ENCODE assay signal across 20 cellular contexts in genomic region chr2:201831469-201831868, GRCh38. TPM values are rescaled to one million over a fixed set of nuclear protein-coding genes. Genes with fewer than 3 reads are reported as not detected.
A peak's percentile ranks its signal among the peaks of the same experiment; 100 is the strongest.
DNase-seq lines count a peak whose midpoint lies in the region; ATAC-seq and TF ChIP-seq lines count a peak whose summit lies in the region.
"Had no signal": no experiment of that assay in that cellular context is flagged by ENCODE, and none has a peak within 500 bp of the region (broad histone marks: within the 10 kb centered on the region; RNA-seq: fewer than 3 reads in every experiment).

No MANE protein-coding gene starts in this region.

- no peak overlapping the region for H3K9ac ChIP-seq in smooth muscle cell (ENCODE audit: low read depth)

- TF ChIP-seq CTCF in fibroblast of mammary gland (conservative IDR thresholded peaks at IDR 0.05; ENCODE audit: control insufficient read depth, insufficient read depth, low read depth, low read length) (no peak), smooth muscle cell (IDR thresholded peaks at IDR 0.05; ENCODE audit: borderline replicate concordance, insufficient read depth, poor library complexity, severe bottlenecking) (no peak), right atrium auricular region (IDR thresholded peaks at IDR 0.05) (no peak)

- H3K36me3 ChIP-seq in smooth muscle cell (ENCODE audit: low read depth) (no peaks in the 10 kb centered on the region), right atrium auricular region (no peaks in the 10 kb centered on the region)
- H3K36me3 ChIP-seq: breast epithelium, lower lobe of right lung had no signal

- H3K4me3 ChIP-seq in fibroblast of mammary gland (ENCODE audit: control insufficient read depth, low read depth, low read length): no peak overlapping the region
- H3K4me3 ChIP-seq in smooth muscle cell: no peak overlapping the region
- H3K4me3 ChIP-seq in right atrium auricular region: no peak overlapping the region
- H3K4me3 ChIP-seq: breast epithelium, GM12878, lower lobe of right lung had no signal

- H3K27me3 ChIP-seq in smooth muscle cell (ENCODE audit: low read depth) (no peaks in the 10 kb centered on the region), right atrium auricular region (no peaks in the 10 kb centered on the region)
- H3K27me3 ChIP-seq: breast epithelium, foreskin keratinocyte had no signal

- H2AFZ ChIP-seq in smooth muscle cell (ENCODE audit: low read depth): no peak overlapping the region

- no peaks in the 10 kb centered on the region for H4K20me1 ChIP-seq in smooth muscle cell (ENCODE audit: low read depth)

- DNase-seq in G401 (ENCODE audit: low spot score) (peak; percentile 8), fibroblast of mammary gland (ENCODE audit: low read depth) (peak; percentile 37), smooth muscle cell (lab: John Stamatoyannopoulos, UW; ENCODE audit: unreplicated experiment) (no peak), left ventricle myocardium superior (no peak), right atrium auricular region (ENCODE audit: low spot score) (no peak)
- DNase-seq: activated effector memory CD4-positive, alpha-beta T cell treated with anti-CD3 and anti-CD28 coated beads, Interleukin-2, amount 50 U/mL, for 16 hours; foreskin keratinocyte; H7; lower lobe of right lung; natural killer cell; NCI-H2107; T-helper 1 cell had no signal

- no peaks in the 10 kb centered on the region for H3F3A ChIP-seq in smooth muscle cell (ENCODE audit: low read depth)

- intact Hi-C loops in left ventricle myocardium superior (cut with micrococcal nuclease): no loop called here

- H3K27ac ChIP-seq in smooth muscle cell (ENCODE audit: low read depth) (peak overlapping the region; percentile 85), right atrium auricular region (no peak overlapping the region)
- H3K27ac ChIP-seq: breast epithelium, foreskin keratinocyte, lower lobe of right lung had no signal

- H3K4me2 ChIP-seq in smooth muscle cell: peak overlapping the region; percentile 40

- WGBS in smooth muscle cell (ENCODE audit: low lambda C conversion rate): 13% methylated on average over 2 of the region's 2 CpGs

- H3K4me1 ChIP-seq in smooth muscle cell (ENCODE audit: low read depth) (peaks cover 11% of the 10 kb centered on the region), right atrium auricular region (no peaks in the 10 kb centered on the region)
- H3K4me1 ChIP-seq: breast epithelium, lower lobe of right lung had no signal

- in situ Hi-C loops in G401 (cut with HindIII; ENCODE audit: low sequenced_read_pairs): no loop called here

- ATAC-seq in SK-N-SH treated with all-trans-retinoic acid at 6 μM for 48 hours (peak; percentile 95), left ventricle myocardium superior (no peak), HG02870 (IDR thresholded peaks at IDR 0.05; ENCODE audit: unreplicated experiment) (no peak)
- ATAC-seq: activated CD4-positive, CD25-positive, alpha-beta regulatory T cell treated with anti-CD3 and anti-CD28 coated beads, Interleukin-2, amount 50 U/mL, for 24 hours; foreskin keratinocyte; GM12878; lower lobe of right lung; natural killer cell; Panc1 had no signal

- no peaks in the 10 kb centered on the region for H3K9me3 ChIP-seq in smooth muscle cell (replicated peaks; ENCODE audit: low read depth)
- H3K9me3 ChIP-seq in right atrium auricular region: no peaks in the 10 kb centered on the region
- H3K9me3 ChIP-seq: breast epithelium, lower lobe of right lung had no signal

- H3K79me2 ChIP-seq in smooth muscle cell (ENCODE audit: low read depth): no peaks in the 10 kb centered on the region

TF ChIP-seq in SK-N-SH treated with all-trans-retinoic acid at 6 μM for 48 hours, 23 proteins besides CTCF, POLR2A, EP300 and RAD21:
- TF ChIP-seq BACH2 (CRISPR knock-in tag; IDR thresholded peaks at IDR 0.05; ENCODE audit: borderline replicate concordance) (no peak), TCF4 (CRISPR knock-in tag; IDR thresholded peaks at IDR 0.05; ENCODE audit: borderline replicate concordance) (no peak), ZC3H10 (CRISPR knock-in tag; IDR thresholded peaks at IDR 0.05) (no peak), ZNF8 (CRISPR knock-in tag; IDR thresholded peaks at IDR 0.05) (no peak), RARB (CRISPR knock-in tag; IDR thresholded peaks at IDR 0.05) (no peak), SNAI2 (CRISPR knock-in tag; IDR thresholded peaks at IDR 0.05) (no peak), ZNF565 (CRISPR knock-in tag; conservative IDR thresholded peaks at IDR 0.05; ENCODE audit: low read depth) (no peak)
- TF ChIP-seq, protein P1, sequence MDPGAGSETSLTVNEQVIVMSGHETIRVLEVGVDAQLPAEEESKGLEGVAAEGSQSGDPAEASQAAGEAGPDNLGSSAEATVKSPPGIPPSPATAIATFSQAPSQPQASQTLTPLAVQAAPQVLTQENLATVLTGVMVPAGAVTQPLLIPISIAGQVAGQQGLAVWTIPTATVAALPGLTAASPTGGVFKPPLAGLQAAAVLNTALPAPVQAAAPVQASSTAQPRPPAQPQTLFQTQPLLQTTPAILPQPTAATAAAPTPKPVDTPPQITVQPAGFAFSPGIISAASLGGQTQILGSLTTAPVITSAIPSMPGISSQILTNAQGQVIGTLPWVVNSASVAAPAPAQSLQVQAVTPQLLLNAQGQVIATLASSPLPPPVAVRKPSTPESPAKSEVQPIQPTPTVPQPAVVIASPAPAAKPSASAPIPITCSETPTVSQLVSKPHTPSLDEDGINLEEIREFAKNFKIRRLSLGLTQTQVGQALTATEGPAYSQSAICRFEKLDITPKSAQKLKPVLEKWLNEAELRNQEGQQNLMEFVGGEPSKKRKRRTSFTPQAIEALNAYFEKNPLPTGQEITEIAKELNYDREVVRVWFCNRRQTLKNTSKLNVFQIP (CRISPR knock-in tag; IDR thresholded peaks at IDR 0.05; ENCODE audit: borderline replicate concordance, low read depth): no peak

RNA-seq across cellular contexts. Expression of gene CDK15, which starts 25.1 kb away (rescaled TPM):
- not detected in 2 replicates for total RNA-seq in G401 (2014; rRNA removed; shearing (Covaris generic))
- 0.40 and 2.2 TPM in 2 replicates for total RNA-seq in smooth muscle cell
- polyA plus RNA-seq in smooth muscle cell: 0.93 and 1.8 TPM in 2 replicates
- 0.30 TPM for total RNA-seq in left ventricle myocardium superior
- not detected for total RNA-seq in right atrium auricular region
- total RNA-seq: H7, pulmonary artery endothelial cell had no signal
- polyA plus RNA-seq: CD14-positive monocyte had no signal

RNA-seq across cellular contexts. Expression of gene ALS2, which starts 50.7 kb away (rescaled TPM):
- total RNA-seq in G401 (2014; rRNA removed; shearing (Covaris generic)): 52.2 and 95.2 TPM in 2 replicates
- total RNA-seq in smooth muscle cell (22.7 and 24.4 TPM in 2 replicates), left ventricle myocardium superior (35.6 TPM), right atrium auricular region (10 to 100 TPM; 31.0 to 31.8 TPM)
- polyA plus RNA-seq in smooth muscle cell: 9.5 and 11.0 TPM in 2 replicates

Comparison
In these comparisons a context has a peak if more than half of its experiments do, and no peak if none do; other contexts are left out.
1. DNase-seq: peak in G401 (single experiment) and fibroblast of mammary gland (single experiment); none in smooth muscle cell (single experiment), left ventricle myocardium superior (single experiment) and right atrium auricular region (single experiment).